ENCODE assay signal across 1 cellular context in genomic region chr21:37552496-37553399, GRCh38.
TF ChIP-seq lines count a peak whose summit lies in the region.

No MANE protein-coding gene starts in this region.

TF ChIP-seq in WTC11, 78 proteins besides CTCF, POLR2A, EP300 and RAD21 (continued from another document):
- no peak for TF ChIP-seq ZNF512 (CRISPR knock-in tag; IDR thresholded peaks at IDR 0.05; ENCODE audit: borderline replicate concordance)
- no peak for TF ChIP-seq FOXP1 (CRISPR knock-in tag; IDR thresholded peaks at IDR 0.05; ENCODE audit: borderline replicate concordance)
- no peak for TF ChIP-seq JAZF1 (CRISPR knock-in tag; IDR thresholded peaks at IDR 0.05)
